Comparison of ENCODE assay signal across 1 cellular context in the genomic region with DNA sequence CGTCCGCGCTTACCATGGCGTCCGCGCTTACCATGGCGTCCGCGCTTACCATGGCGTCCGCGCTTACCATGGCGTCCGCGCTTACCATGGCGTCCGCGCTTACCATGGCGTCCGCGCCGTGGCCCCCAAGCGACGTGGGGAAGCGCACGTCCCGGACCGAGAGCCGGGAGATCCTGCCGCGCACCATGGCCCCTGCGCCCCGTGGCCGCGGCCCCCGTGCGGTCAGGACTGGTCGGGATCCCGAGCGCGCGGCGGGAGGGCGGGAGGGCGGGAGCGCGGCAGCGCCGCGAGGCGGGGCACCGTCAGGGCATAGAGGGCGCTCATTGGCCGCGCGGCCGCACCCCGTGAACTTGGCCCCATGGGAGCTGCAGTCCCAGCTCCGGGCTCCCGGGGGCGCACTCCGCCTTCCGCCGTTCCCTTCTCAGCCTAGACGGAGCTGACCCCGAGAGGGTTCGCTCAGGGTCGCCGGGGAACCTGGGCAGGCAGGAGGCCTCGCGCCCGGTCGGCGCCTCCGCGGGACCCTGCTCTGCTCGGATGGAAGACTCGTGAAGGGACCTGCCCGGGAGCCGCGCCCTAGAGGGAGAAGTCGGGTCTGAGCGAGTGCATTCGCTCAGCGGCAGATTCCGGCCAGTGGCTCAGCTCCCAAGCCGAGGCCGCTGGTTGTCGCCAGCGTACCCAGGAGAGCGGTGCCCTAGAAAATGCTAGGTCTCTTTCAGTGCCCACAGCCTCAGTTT.
TF ChIP-seq lines count a peak whose summit lies in the region.

A gene with protein sequence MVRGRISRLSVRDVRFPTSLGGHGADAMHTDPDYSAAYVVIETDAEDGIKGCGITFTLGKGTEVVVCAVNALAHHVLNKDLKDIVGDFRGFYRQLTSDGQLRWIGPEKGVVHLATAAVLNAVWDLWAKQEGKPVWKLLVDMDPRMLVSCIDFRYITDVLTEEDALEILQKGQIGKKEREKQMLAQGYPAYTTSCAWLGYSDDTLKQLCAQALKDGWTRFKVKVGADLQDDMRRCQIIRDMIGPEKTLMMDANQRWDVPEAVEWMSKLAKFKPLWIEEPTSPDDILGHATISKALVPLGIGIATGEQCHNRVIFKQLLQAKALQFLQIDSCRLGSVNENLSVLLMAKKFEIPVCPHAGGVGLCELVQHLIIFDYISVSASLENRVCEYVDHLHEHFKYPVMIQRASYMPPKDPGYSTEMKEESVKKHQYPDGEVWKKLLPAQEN (minus strand): TSS at position 230 of the 734 bp plus-strand sequence. CDS start 43 bp downstream, at position 187.

TF ChIP-seq in K562, 482 proteins besides CTCF, POLR2A, EP300 and RAD21 (continued from another document and continues in another):
- peak; percentile 35; the same call in 1 of the 2 replicates for TF ChIP-seq RB1 (IDR thresholded peaks at IDR 0.05; ENCODE audit: low read depth)
- no peak for TF ChIP-seq RNF2 (IDR thresholded peaks at IDR 0.05)
- no peak for TF ChIP-seq RBM22 (IDR thresholded peaks at IDR 0.05; ENCODE audit: low read depth, low read length, poor library complexity, severe bottlenecking)
- no peak for TF ChIP-seq CREBBP (IDR thresholded peaks at IDR 0.05; ENCODE audit: low read depth, low read length)
- TF ChIP-seq PCBP1 (IDR thresholded peaks at IDR 0.05; ENCODE audit: low read depth, low read length, poor library complexity, severe bottlenecking), result peak; percentile 48
- TF ChIP-seq MEIS2 (IDR thresholded peaks at IDR 0.05; ENCODE audit: partially characterized antibody), result no peak
- TF ChIP-seq, protein P1, sequence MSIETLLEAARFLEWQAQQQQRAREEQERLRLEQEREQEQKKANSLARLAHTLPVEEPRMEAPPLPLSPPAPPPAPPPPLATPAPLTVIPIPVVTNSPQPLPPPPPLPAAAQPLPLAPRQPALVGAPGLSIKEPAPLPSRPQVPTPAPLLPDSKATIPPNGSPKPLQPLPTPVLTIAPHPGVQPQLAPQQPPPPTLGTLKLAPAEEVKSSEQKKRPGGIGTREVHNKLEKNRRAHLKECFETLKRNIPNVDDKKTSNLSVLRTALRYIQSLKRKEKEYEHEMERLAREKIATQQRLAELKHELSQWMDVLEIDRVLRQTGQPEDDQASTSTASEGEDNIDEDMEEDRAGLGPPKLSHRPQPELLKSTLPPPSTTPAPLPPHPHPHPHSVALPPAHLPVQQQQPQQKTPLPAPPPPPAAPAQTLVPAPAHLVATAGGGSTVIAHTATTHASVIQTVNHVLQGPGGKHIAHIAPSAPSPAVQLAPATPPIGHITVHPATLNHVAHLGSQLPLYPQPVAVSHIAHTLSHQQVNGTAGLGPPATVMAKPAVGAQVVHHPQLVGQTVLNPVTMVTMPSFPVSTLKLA (conservative IDR thresholded peaks at IDR 0.05), result no peak
- TF ChIP-seq, protein P2, sequence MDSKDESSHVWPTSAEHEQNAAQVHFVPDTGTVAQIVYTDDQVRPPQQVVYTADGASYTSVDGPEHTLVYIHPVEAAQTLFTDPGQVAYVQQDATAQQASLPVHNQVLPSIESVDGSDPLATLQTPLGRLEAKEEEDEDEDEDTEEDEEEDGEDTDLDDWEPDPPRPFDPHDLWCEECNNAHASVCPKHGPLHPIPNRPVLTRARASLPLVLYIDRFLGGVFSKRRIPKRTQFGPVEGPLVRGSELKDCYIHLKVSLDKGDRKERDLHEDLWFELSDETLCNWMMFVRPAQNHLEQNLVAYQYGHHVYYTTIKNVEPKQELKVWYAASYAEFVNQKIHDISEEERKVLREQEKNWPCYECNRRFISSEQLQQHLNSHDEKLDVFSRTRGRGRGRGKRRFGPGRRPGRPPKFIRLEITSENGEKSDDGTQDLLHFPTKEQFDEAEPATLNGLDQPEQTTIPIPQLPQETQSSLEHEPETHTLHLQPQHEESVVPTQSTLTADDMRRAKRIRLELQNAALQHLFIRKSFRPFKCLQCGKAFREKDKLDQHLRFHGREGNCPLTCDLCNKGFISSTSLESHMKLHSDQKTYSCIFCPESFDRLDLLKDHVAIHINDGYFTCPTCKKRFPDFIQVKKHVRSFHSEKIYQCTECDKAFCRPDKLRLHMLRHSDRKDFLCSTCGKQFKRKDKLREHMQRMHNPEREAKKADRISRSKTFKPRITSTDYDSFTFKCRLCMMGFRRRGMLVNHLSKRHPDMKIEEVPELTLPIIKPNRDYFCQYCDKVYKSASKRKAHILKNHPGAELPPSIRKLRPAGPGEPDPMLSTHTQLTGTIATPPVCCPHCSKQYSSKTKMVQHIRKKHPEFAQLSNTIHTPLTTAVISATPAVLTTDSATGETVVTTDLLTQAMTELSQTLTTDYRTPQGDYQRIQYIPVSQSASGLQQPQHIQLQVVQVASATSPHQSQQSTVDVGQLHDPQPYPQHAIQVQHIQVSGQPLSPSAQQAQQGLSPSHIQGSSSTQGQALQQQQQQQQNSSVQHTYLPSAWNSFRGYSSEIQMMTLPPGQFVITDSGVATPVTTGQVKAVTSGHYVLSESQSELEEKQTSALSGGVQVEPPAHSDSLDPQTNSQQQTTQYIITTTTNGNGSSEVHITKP (IDR thresholded peaks at IDR 0.05; ENCODE audit: partially characterized antibody), result no peak
- TF ChIP-seq, protein P3, sequence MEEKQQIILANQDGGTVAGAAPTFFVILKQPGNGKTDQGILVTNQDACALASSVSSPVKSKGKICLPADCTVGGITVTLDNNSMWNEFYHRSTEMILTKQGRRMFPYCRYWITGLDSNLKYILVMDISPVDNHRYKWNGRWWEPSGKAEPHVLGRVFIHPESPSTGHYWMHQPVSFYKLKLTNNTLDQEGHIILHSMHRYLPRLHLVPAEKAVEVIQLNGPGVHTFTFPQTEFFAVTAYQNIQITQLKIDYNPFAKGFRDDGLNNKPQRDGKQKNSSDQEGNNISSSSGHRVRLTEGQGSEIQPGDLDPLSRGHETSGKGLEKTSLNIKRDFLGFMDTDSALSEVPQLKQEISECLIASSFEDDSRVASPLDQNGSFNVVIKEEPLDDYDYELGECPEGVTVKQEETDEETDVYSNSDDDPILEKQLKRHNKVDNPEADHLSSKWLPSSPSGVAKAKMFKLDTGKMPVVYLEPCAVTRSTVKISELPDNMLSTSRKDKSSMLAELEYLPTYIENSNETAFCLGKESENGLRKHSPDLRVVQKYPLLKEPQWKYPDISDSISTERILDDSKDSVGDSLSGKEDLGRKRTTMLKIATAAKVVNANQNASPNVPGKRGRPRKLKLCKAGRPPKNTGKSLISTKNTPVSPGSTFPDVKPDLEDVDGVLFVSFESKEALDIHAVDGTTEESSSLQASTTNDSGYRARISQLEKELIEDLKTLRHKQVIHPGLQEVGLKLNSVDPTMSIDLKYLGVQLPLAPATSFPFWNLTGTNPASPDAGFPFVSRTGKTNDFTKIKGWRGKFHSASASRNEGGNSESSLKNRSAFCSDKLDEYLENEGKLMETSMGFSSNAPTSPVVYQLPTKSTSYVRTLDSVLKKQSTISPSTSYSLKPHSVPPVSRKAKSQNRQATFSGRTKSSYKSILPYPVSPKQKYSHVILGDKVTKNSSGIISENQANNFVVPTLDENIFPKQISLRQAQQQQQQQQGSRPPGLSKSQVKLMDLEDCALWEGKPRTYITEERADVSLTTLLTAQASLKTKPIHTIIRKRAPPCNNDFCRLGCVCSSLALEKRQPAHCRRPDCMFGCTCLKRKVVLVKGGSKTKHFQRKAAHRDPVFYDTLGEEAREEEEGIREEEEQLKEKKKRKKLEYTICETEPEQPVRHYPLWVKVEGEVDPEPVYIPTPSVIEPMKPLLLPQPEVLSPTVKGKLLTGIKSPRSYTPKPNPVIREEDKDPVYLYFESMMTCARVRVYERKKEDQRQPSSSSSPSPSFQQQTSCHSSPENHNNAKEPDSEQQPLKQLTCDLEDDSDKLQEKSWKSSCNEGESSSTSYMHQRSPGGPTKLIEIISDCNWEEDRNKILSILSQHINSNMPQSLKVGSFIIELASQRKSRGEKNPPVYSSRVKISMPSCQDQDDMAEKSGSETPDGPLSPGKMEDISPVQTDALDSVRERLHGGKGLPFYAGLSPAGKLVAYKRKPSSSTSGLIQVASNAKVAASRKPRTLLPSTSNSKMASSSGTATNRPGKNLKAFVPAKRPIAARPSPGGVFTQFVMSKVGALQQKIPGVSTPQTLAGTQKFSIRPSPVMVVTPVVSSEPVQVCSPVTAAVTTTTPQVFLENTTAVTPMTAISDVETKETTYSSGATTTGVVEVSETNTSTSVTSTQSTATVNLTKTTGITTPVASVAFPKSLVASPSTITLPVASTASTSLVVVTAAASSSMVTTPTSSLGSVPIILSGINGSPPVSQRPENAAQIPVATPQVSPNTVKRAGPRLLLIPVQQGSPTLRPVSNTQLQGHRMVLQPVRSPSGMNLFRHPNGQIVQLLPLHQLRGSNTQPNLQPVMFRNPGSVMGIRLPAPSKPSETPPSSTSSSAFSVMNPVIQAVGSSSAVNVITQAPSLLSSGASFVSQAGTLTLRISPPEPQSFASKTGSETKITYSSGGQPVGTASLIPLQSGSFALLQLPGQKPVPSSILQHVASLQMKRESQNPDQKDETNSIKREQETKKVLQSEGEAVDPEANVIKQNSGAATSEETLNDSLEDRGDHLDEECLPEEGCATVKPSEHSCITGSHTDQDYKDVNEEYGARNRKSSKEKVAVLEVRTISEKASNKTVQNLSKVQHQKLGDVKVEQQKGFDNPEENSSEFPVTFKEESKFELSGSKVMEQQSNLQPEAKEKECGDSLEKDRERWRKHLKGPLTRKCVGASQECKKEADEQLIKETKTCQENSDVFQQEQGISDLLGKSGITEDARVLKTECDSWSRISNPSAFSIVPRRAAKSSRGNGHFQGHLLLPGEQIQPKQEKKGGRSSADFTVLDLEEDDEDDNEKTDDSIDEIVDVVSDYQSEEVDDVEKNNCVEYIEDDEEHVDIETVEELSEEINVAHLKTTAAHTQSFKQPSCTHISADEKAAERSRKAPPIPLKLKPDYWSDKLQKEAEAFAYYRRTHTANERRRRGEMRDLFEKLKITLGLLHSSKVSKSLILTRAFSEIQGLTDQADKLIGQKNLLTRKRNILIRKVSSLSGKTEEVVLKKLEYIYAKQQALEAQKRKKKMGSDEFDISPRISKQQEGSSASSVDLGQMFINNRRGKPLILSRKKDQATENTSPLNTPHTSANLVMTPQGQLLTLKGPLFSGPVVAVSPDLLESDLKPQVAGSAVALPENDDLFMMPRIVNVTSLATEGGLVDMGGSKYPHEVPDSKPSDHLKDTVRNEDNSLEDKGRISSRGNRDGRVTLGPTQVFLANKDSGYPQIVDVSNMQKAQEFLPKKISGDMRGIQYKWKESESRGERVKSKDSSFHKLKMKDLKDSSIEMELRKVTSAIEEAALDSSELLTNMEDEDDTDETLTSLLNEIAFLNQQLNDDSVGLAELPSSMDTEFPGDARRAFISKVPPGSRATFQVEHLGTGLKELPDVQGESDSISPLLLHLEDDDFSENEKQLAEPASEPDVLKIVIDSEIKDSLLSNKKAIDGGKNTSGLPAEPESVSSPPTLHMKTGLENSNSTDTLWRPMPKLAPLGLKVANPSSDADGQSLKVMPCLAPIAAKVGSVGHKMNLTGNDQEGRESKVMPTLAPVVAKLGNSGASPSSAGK (IDR thresholded peaks at IDR 0.05), result no peak
- TF ChIP-seq PCBP2 (IDR thresholded peaks at IDR 0.05; ENCODE audit: low read depth, low read length, poor library complexity, severe bottlenecking), result no peak
- TF ChIP-seq SIN3A (IDR thresholded peaks at IDR 0.05; ENCODE audit: borderline replicate concordance in 2 of 2, control insufficient read depth in 1 of 2, low read depth in 2 of 2, low read length in 2 of 2), result peak in 1 of 2 experiments; percentile 35; a peak in 1 of 4 replicates
- TF ChIP-seq ZNF699 (CRISPR knock-in tag; IDR thresholded peaks at IDR 0.05; ENCODE audit: insufficient replicate concordance), result no peak
- TF ChIP-seq, protein P4, sequence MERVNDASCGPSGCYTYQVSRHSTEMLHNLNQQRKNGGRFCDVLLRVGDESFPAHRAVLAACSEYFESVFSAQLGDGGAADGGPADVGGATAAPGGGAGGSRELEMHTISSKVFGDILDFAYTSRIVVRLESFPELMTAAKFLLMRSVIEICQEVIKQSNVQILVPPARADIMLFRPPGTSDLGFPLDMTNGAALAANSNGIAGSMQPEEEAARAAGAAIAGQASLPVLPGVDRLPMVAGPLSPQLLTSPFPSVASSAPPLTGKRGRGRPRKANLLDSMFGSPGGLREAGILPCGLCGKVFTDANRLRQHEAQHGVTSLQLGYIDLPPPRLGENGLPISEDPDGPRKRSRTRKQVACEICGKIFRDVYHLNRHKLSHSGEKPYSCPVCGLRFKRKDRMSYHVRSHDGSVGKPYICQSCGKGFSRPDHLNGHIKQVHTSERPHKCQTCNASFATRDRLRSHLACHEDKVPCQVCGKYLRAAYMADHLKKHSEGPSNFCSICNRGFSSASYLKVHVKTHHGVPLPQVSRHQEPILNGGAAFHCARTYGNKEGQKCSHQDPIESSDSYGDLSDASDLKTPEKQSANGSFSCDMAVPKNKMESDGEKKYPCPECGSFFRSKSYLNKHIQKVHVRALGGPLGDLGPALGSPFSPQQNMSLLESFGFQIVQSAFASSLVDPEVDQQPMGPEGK (CRISPR knock-in tag; IDR thresholded peaks at IDR 0.05; ENCODE audit: borderline replicate concordance), result no peak
- TF ChIP-seq ZNF436 (CRISPR knock-in tag; IDR thresholded peaks at IDR 0.05), result no peak
- no peak for TF ChIP-seq EP400 (IDR thresholded peaks at IDR 0.05)
- TF ChIP-seq ELF1 (tag; IDR thresholded peaks at IDR 0.05), result no peak
- TF ChIP-seq TEAD4 (IDR thresholded peaks at IDR 0.05; ENCODE audit: low read length), result no peak
- TF ChIP-seq TEAD4 (CRISPR knock-in tag; IDR thresholded peaks at IDR 0.05; ENCODE audit: borderline replicate concordance), result peak; percentile 77; the same call in 1 of the 2 replicates
- no peak for TF ChIP-seq FOXA1 (IDR thresholded peaks at IDR 0.05; ENCODE audit: borderline replicate concordance)
- no peak for TF ChIP-seq KDM5B (IDR thresholded peaks at IDR 0.05; ENCODE audit: insufficient replicate concordance, low read depth, low read length)
- TF ChIP-seq ZC3H4 (CRISPR knock-in tag; IDR thresholded peaks at IDR 0.05; ENCODE audit: borderline replicate concordance), result no peak
- TF ChIP-seq JUNB (CRISPR knock-in tag; conservative IDR thresholded peaks at IDR 0.05), result no peak
- TF ChIP-seq, protein P5, sequence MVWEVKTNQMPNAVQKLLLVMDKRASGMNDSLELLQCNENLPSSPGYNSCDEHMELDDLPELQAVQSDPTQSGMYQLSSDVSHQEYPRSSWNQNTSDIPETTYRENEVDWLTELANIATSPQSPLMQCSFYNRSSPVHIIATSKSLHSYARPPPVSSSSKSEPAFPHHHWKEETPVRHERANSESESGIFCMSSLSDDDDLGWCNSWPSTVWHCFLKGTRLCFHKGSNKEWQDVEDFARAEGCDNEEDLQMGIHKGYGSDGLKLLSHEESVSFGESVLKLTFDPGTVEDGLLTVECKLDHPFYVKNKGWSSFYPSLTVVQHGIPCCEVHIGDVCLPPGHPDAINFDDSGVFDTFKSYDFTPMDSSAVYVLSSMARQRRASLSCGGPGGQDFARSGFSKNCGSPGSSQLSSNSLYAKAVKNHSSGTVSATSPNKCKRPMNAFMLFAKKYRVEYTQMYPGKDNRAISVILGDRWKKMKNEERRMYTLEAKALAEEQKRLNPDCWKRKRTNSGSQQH (CRISPR knock-in tag; IDR thresholded peaks at IDR 0.05), result no peak
- TF ChIP-seq, protein P6, sequence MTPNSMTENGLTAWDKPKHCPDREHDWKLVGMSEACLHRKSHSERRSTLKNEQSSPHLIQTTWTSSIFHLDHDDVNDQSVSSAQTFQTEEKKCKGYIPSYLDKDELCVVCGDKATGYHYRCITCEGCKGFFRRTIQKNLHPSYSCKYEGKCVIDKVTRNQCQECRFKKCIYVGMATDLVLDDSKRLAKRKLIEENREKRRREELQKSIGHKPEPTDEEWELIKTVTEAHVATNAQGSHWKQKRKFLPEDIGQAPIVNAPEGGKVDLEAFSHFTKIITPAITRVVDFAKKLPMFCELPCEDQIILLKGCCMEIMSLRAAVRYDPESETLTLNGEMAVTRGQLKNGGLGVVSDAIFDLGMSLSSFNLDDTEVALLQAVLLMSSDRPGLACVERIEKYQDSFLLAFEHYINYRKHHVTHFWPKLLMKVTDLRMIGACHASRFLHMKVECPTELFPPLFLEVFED (CRISPR knock-in tag; conservative IDR thresholded peaks at IDR 0.05), result no peak
- no peak for TF ChIP-seq LEF1 (IDR thresholded peaks at IDR 0.05)
- TF ChIP-seq ARID2 (IDR thresholded peaks at IDR 0.05), result no peak
- no peak for TF ChIP-seq ZNF589 (CRISPR knock-in tag; IDR thresholded peaks at IDR 0.05; ENCODE audit: low read depth)
